1 cellular context compared by ENCODE assay signal in the genomic region with DNA sequence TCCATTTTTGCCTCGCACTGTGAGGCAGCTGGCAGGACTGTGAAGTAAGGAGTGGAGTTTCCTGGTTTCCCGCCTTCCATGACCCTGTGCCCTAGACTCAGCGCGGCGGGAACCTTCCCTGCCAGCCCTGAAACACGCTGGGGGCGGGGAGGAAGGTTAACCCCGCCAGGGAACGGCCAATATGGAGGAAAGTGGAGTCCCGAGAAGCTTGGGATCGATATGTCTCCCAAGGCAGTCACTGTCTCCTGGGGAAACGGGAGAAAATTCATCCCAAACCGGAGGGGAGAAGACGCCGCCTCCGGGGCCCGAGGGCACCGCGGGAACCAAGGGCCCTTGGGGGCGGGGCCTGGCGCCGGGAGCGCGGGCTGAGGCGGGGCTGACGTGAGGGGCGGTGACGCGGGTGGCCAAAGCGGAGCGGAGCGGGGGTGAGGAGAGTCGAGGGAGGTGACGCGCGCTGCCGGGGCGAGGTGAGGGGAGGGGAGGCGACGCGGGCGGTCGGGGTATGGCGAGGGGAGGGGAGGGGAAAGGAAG.
TF ChIP-seq lines count a peak whose summit lies in the region.

TSS of gene HMCES (plus strand) at position 432 of the 531 bp plus-strand sequence. CDS start 863 bp downstream, outside the sequence.

TF ChIP-seq in K562, 482 proteins besides CTCF, POLR2A, EP300 and RAD21 (continued from another document and continues in another):
- TF ChIP-seq, protein P1, sequence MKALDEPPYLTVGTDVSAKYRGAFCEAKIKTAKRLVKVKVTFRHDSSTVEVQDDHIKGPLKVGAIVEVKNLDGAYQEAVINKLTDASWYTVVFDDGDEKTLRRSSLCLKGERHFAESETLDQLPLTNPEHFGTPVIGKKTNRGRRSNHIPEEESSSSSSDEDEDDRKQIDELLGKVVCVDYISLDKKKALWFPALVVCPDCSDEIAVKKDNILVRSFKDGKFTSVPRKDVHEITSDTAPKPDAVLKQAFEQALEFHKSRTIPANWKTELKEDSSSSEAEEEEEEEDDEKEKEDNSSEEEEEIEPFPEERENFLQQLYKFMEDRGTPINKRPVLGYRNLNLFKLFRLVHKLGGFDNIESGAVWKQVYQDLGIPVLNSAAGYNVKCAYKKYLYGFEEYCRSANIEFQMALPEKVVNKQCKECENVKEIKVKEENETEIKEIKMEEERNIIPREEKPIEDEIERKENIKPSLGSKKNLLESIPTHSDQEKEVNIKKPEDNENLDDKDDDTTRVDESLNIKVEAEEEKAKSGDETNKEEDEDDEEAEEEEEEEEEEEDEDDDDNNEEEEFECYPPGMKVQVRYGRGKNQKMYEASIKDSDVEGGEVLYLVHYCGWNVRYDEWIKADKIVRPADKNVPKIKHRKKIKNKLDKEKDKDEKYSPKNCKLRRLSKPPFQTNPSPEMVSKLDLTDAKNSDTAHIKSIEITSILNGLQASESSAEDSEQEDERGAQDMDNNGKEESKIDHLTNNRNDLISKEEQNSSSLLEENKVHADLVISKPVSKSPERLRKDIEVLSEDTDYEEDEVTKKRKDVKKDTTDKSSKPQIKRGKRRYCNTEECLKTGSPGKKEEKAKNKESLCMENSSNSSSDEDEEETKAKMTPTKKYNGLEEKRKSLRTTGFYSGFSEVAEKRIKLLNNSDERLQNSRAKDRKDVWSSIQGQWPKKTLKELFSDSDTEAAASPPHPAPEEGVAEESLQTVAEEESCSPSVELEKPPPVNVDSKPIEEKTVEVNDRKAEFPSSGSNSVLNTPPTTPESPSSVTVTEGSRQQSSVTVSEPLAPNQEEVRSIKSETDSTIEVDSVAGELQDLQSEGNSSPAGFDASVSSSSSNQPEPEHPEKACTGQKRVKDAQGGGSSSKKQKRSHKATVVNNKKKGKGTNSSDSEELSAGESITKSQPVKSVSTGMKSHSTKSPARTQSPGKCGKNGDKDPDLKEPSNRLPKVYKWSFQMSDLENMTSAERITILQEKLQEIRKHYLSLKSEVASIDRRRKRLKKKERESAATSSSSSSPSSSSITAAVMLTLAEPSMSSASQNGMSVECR (CRISPR knock-in tag; IDR thresholded peaks at IDR 0.05) = 0 out of 2 replicates have a peak, but pooled peaks have one; percentile 1
- no peak for TF ChIP-seq SMARCA5 (IDR thresholded peaks at IDR 0.05)
- TF ChIP-seq JUND (IDR thresholded peaks at IDR 0.05; ENCODE audit: borderline replicate concordance, low read depth, low read length) = 0 out of 2 replicates have a peak, but pooled peaks have one; percentile 43
- TF ChIP-seq JUND (tag; IDR thresholded peaks at IDR 0.05; ENCODE audit: borderline replicate concordance, low read depth, low read length) = no peak; the same call in 2 of the 3 replicates
- TF ChIP-seq BHLHE40 (IDR thresholded peaks at IDR 0.05; ENCODE audit: low read length) = no peak
- TF ChIP-seq ZNF12 (CRISPR knock-in tag; IDR thresholded peaks at IDR 0.05) = no peak
- no peak for TF ChIP-seq ZNF212 (CRISPR knock-in tag; IDR thresholded peaks at IDR 0.05)
- TF ChIP-seq ZNF263 (CRISPR knock-in tag; IDR thresholded peaks at IDR 0.05; ENCODE audit: borderline replicate concordance) = no peak
- no peak for TF ChIP-seq HNRNPLL (IDR thresholded peaks at IDR 0.05; ENCODE audit: low read depth, low read length, poor library complexity, severe bottlenecking)
- TF ChIP-seq TSHZ1 (CRISPR knock-in tag; IDR thresholded peaks at IDR 0.05) = no peak
- no peak for TF ChIP-seq NFXL1 (CRISPR knock-in tag; IDR thresholded peaks at IDR 0.05)
- no peak for TF ChIP-seq SMARCA4 (IDR thresholded peaks at IDR 0.05)
- TF ChIP-seq CBX3 (IDR thresholded peaks at IDR 0.05; ENCODE audit: borderline replicate concordance in 1 of 2, low read length in 2 of 2) = no peak
- TF ChIP-seq BCL6 (CRISPR knock-in tag; IDR thresholded peaks at IDR 0.05) = no peak
- TF ChIP-seq ZFP30 (CRISPR knock-in tag; IDR thresholded peaks at IDR 0.05; ENCODE audit: borderline replicate concordance) = no peak
- no peak for TF ChIP-seq RBM22 (IDR thresholded peaks at IDR 0.05; ENCODE audit: low read depth, low read length, poor library complexity, severe bottlenecking)
- no peak for TF ChIP-seq POLR2B (IDR thresholded peaks at IDR 0.05; ENCODE audit: low read depth, partially characterized antibody)
- TF ChIP-seq SREBF2 (CRISPR knock-in tag; IDR thresholded peaks at IDR 0.05) = no peak
- no peak for TF ChIP-seq SMAD1 (IDR thresholded peaks at IDR 0.05; ENCODE audit: low read depth, low read length, partially characterized antibody)
- TF ChIP-seq CXXC5 (CRISPR knock-in tag; IDR thresholded peaks at IDR 0.05) = peak; percentile 51; the same call in 1 of the 2 replicates
- TF ChIP-seq ZNF778 (CRISPR knock-in tag; IDR thresholded peaks at IDR 0.05) = no peak
- TF ChIP-seq SRSF9 (IDR thresholded peaks at IDR 0.05; ENCODE audit: borderline replicate concordance, low read depth, low read length) = no peak
- no peak for TF ChIP-seq DDX20 (tag; IDR thresholded peaks at IDR 0.05; ENCODE audit: low read depth)
- no peak for TF ChIP-seq E2F5 (CRISPR knock-in tag; IDR thresholded peaks at IDR 0.05)
- TF ChIP-seq, protein P2, sequence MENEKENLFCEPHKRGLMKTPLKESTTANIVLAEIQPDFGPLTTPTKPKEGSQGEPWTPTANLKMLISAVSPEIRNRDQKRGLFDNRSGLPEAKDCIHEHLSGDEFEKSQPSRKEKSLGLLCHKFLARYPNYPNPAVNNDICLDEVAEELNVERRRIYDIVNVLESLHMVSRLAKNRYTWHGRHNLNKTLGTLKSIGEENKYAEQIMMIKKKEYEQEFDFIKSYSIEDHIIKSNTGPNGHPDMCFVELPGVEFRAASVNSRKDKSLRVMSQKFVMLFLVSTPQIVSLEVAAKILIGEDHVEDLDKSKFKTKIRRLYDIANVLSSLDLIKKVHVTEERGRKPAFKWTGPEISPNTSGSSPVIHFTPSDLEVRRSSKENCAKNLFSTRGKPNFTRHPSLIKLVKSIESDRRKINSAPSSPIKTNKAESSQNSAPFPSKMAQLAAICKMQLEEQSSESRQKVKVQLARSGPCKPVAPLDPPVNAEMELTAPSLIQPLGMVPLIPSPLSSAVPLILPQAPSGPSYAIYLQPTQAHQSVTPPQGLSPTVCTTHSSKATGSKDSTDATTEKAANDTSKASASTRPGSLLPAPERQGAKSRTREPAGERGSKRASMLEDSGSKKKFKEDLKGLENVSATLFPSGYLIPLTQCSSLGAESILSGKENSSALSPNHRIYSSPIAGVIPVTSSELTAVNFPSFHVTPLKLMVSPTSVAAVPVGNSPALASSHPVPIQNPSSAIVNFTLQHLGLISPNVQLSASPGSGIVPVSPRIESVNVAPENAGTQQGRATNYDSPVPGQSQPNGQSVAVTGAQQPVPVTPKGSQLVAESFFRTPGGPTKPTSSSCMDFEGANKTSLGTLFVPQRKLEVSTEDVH (IDR thresholded peaks at IDR 0.05; ENCODE audit: low read depth, partially characterized antibody) = peak; percentile 79
- no peak for TF ChIP-seq GATA2 (CRISPR knock-in tag; IDR thresholded peaks at IDR 0.05)
- no peak for TF ChIP-seq ILK (tag; IDR thresholded peaks at IDR 0.05; ENCODE audit: borderline replicate concordance, low read depth)
- TF ChIP-seq MYBL2 (IDR thresholded peaks at IDR 0.05; ENCODE audit: low read depth) = no peak
- no peak for TF ChIP-seq MYBL2 (CRISPR knock-in tag; IDR thresholded peaks at IDR 0.05; ENCODE audit: borderline replicate concordance)
- TF ChIP-seq TAF7 (tag; IDR thresholded peaks at IDR 0.05) = no peak
- TF ChIP-seq ZBTB7A (IDR thresholded peaks at IDR 0.05; ENCODE audit: borderline replicate concordance, control insufficient read depth, low read depth, low read length) = peak; percentile 76; the same call in 1 of the 2 replicates
- TF ChIP-seq CBX5 (IDR thresholded peaks at IDR 0.05; ENCODE audit: borderline replicate concordance, low read depth) = no peak
- TF ChIP-seq GABPB2 (CRISPR knock-in tag; conservative IDR thresholded peaks at IDR 0.05) = no peak
- TF ChIP-seq SUPT5H (IDR thresholded peaks at IDR 0.05) = peak; percentile 70
- no peak for TF ChIP-seq HDAC8 (tag; IDR thresholded peaks at IDR 0.05)
- TF ChIP-seq, protein P3, sequence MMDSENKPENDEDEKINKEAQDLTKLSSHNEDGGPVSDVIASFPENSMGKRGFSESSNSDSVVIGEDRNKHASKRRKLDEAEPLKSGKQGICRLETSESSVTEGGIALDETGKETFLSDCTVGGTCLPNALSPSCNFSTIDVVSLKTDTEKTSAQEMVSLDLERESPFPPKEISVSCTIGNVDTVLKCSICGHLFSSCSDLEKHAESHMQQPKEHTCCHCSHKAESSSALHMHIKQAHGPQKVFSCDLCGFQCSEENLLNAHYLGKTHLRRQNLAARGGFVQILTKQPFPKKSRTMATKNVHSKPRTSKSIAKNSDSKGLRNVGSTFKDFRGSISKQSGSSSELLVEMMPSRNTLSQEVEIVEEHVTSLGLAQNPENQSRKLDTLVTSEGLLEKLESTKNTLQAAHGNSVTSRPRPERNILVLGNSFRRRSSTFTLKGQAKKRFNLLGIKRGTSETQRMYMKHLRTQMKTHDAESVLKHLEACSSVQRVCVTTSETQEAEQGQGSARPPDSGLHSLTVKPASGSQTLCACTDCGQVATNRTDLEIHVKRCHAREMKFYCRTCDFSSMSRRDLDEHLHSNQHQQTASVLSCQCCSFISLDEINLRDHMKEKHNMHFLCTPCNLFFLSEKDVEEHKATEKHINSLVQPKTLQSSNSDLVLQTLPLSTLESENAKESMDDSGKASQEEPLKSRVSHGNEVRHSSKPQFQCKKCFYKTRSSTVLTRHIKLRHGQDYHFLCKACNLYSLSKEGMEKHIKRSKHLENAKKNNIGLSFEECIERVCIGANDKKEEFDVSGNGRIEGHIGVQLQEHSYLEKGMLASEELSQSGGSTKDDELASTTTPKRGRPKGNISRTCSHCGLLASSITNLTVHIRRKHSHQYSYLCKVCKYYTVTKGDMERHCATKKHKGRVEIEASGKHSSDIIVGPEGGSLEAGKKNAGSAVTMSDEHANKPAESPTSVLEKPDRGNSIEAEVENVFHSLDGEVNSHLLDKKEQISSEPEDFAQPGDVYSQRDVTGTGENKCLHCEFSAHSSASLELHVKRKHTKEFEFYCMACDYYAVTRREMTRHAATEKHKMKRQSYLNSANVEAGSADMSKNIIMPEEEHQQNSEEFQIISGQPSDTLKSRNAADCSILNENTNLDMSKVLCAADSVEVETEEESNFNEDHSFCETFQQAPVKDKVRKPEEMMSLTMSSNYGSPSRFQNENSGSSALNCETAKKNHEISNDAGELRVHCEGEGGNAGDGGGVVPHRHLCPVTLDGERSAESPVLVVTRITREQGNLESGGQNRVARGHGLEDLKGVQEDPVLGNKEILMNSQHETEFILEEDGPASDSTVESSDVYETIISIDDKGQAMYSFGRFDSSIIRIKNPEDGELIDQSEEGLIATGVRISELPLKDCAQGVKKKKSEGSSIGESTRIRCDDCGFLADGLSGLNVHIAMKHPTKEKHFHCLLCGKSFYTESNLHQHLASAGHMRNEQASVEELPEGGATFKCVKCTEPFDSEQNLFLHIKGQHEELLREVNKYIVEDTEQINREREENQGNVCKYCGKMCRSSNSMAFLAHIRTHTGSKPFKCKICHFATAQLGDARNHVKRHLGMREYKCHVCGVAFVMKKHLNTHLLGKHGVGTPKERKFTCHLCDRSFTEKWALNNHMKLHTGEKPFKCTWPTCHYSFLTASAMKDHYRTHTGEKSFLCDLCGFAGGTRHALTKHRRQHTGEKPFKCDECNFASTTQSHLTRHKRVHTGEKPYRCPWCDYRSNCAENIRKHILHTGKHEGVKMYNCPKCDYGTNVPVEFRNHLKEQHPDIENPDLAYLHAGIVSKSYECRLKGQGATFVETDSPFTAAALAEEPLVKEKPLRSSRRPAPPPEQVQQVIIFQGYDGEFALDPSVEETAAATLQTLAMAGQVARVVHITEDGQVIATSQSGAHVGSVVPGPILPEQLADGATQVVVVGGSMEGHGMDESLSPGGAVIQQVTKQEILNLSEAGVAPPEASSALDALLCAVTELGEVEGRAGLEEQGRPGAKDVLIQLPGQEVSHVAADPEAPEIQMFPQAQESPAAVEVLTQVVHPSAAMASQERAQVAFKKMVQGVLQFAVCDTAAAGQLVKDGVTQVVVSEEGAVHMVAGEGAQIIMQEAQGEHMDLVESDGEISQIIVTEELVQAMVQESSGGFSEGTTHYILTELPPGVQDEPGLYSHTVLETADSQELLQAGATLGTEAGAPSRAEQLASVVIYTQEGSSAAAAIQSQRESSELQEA (IDR thresholded peaks at IDR 0.05; ENCODE audit: low read depth) = no peak
- no peak for TF ChIP-seq HDAC6 (IDR thresholded peaks at IDR 0.05; ENCODE audit: low read depth, low read length)
- TF ChIP-seq TEAD2 (tag; IDR thresholded peaks at IDR 0.05) = no peak
- TF ChIP-seq, protein P4, sequence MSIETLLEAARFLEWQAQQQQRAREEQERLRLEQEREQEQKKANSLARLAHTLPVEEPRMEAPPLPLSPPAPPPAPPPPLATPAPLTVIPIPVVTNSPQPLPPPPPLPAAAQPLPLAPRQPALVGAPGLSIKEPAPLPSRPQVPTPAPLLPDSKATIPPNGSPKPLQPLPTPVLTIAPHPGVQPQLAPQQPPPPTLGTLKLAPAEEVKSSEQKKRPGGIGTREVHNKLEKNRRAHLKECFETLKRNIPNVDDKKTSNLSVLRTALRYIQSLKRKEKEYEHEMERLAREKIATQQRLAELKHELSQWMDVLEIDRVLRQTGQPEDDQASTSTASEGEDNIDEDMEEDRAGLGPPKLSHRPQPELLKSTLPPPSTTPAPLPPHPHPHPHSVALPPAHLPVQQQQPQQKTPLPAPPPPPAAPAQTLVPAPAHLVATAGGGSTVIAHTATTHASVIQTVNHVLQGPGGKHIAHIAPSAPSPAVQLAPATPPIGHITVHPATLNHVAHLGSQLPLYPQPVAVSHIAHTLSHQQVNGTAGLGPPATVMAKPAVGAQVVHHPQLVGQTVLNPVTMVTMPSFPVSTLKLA (conservative IDR thresholded peaks at IDR 0.05) = peak in 1 of 2 experiments; percentile 56; a peak in 1 of 4 replicates
